In genomic region chr4:121016630-121017029, GRCh38 we compare ENCODE assay signal across 21 cellular contexts. TPM values are rescaled to one million over a fixed set of nuclear protein-coding genes. Genes with fewer than 3 reads are reported as not detected.
A peak's percentile ranks its signal among the peaks of the same experiment; 100 is the strongest.
DNase-seq lines count a peak whose midpoint lies in the region; ATAC-seq and TF ChIP-seq lines count a peak whose summit lies in the region.
"Had no signal": no experiment of that assay in that cellular context is flagged by ENCODE, and none has a peak within 500 bp of the region (broad histone marks: within the 10 kb centered on the region; RNA-seq: fewer than 3 reads in every experiment).

No MANE protein-coding gene starts in this region.

- WGBS in hepatocyte (ENCODE audit: low lambda C conversion rate, missing lambda C conversion rate) = 75% methylated on average over 5 of the region's 5 CpGs

- no peak overlapping the region for H3K9ac ChIP-seq in neural progenitor cell
- H3K9ac ChIP-seq: GM23248 had no signal

- H3K4me1 Mint-ChIP-seq in GM23338 (peaks cover 15% of the 10 kb centered on the region), neural progenitor cell (no peaks in the 10 kb centered on the region), T-cell (peaks cover 12 to 24% (median 23%) of the 10 kb centered on the region in 3 donors)

- no peak for TF ChIP-seq CTCF in GM23338 (conservative IDR thresholded peaks at IDR 0.05; ENCODE audit: low read depth in 2 of 2)
- TF ChIP-seq CTCF in hepatocyte (IDR thresholded peaks at IDR 0.05; ENCODE audit: poor library complexity) = no peak
- no peak for TF ChIP-seq CTCF in neural progenitor cell (IDR thresholded peaks at IDR 0.05)

- no peaks in the 10 kb centered on the region for H3K36me3 ChIP-seq in GM23338 (ENCODE audit: insufficient read depth)
- no peaks in the 10 kb centered on the region for H3K36me3 ChIP-seq in hepatocyte (replicated peaks; ENCODE audit: insufficient read depth, low read depth)
- no peaks in the 10 kb centered on the region for H3K36me3 ChIP-seq in neural progenitor cell
- H3K36me3 ChIP-seq: BE2C, SJCRH30 had no signal

- H2AFZ ChIP-seq in GM23338 (peak overlapping the region; percentile 67; the same call in 1 of the 2 replicates), hepatocyte (no peak overlapping the region), neural progenitor cell (replicated peaks) (peak overlapping the region; percentile 26)
- H2AFZ ChIP-seq: GM23248 had no signal

- H3K9me2 ChIP-seq in GM23338 (ENCODE audit: insufficient read depth) (no peaks in the 10 kb centered on the region; the same call in 1 of the 2 replicates), hepatocyte (replicated peaks; ENCODE audit: insufficient read depth) (no peaks in the 10 kb centered on the region)

- H3K79me2 ChIP-seq in GM23338 (replicated peaks; ENCODE audit: insufficient read depth) (no peaks in the 10 kb centered on the region), hepatocyte (no peaks in the 10 kb centered on the region), neural progenitor cell (ENCODE audit: low read depth) (no peaks in the 10 kb centered on the region)

- no peak overlapping the region for H3K4me2 ChIP-seq in GM23338
- no peak overlapping the region for H3K4me2 ChIP-seq in hepatocyte
- H3K4me2 ChIP-seq in neural progenitor cell = no peak overlapping the region

- H3K4me3 Mint-ChIP-seq in GM23338 (no peak overlapping the region), neural progenitor cell (no peak overlapping the region), T-cell (no peak overlapping the region)
- H3K4me3 Mint-ChIP-seq: T-helper 1 cell treated with Interleukin-12 subunit alpha and Interleukin-12 subunit beta and Interleukin-4 antibody, amounts not matched to agents 30 μg/mL and 1 μg/mL, for 36 hours had no signal

- CTCF ChIA-PET in T-cell (lab: Charles Lee) = no interaction called here

- DNase-seq in GM23338 (ENCODE audit: low spot score) (no peak), SHP77 treated with DMSO at 0.1 percent for 48 hours (lab: John Stamatoyannopoulos, UW) (peak; percentile 8), hepatocyte (ENCODE audit: low spot score) (peak; percentile 16), neural progenitor cell (ENCODE audit: low spot score) (no peak), T-cell (no peak), activated gamma-delta T cell treated with Interleukin-2 at 50 U/mL for 16 hours (no peak)
- DNase-seq in activated effector memory CD4-positive, alpha-beta T cell treated with Interleukin-2 at 50 U/mL for 16 hours = no peak
- DNase-seq: BE2C, DND-41, GM23248, MM.1S, NCI-H1092, NCI-H1436, NCI-H187 treated with DMSO at 0.1 percent for 48 hours, NCI-H69, SJCRH30 had no signal

- POLR2A ChIA-PET in T-cell (lab: Charles Lee) = no interaction called here

- H3K4me3 ChIP-seq in GM23338 (no peak overlapping the region), hepatocyte (no peak overlapping the region), neural progenitor cell (no peak overlapping the region)
- H3K4me3 ChIP-seq: GM12878, GM23248, K562, SJCRH30 had no signal

- H3K27me3 ChIP-seq in GM23338 (ENCODE audit: insufficient read depth) (no peaks in the 10 kb centered on the region), hepatocyte (no peaks in the 10 kb centered on the region), neural progenitor cell (no peaks in the 10 kb centered on the region)
- H3K27me3 ChIP-seq: BE2C, SJCRH30 had no signal

- H3K9me3 Mint-ChIP-seq in GM23338 (no peaks in the 10 kb centered on the region), neural progenitor cell (no peaks in the 10 kb centered on the region), T-cell (no peaks in the 10 kb centered on the region)
- H3K9me3 Mint-ChIP-seq: T-helper 1 cell treated with Interleukin-12 subunit alpha and Interleukin-12 subunit beta and Interleukin-4 antibody, amounts not matched to agents 30 μg/mL and 1 μg/mL, for 36 hours had no signal

- no peaks in the 10 kb centered on the region for H3K27me3 Mint-ChIP-seq in GM23338 (ENCODE audit: insufficient read depth, low read depth, poor library complexity)
- no peaks in the 10 kb centered on the region for H3K27me3 Mint-ChIP-seq in neural progenitor cell (ENCODE audit: insufficient read depth, low read depth)
- peaks cover 0 to 6% of the 10 kb centered on the region in 2 donors for H3K27me3 Mint-ChIP-seq in T-cell

- H3K27ac Mint-ChIP-seq in GM23338 = no peak overlapping the region
- H3K27ac Mint-ChIP-seq in neural progenitor cell = no peak overlapping the region
- H3K27ac Mint-ChIP-seq in T-cell = no peak overlapping the region
- H3K27ac Mint-ChIP-seq: T-helper 1 cell treated with Interleukin-12 subunit alpha and Interleukin-12 subunit beta and Interleukin-4 antibody, amounts not matched to agents 30 μg/mL and 1 μg/mL, for 36 hours had no signal

- H3F3A ChIP-seq in GM23338 (replicated peaks; ENCODE audit: low read depth) (no peaks in the 10 kb centered on the region), neural progenitor cell (ENCODE audit: low read depth) (no peaks in the 10 kb centered on the region)

- H3K9me3 ChIP-seq in hepatocyte (ENCODE audit: low read depth) = no peaks in the 10 kb centered on the region
- H3K9me3 ChIP-seq in neural progenitor cell (ENCODE audit: low read depth) = no peaks in the 10 kb centered on the region
- H3K9me3 ChIP-seq: BE2C, SJCRH30 had no signal

- H3K27ac ChIP-seq in GM23338 (ENCODE audit: low read depth) (no peak overlapping the region), hepatocyte (peak overlapping the region; percentile 44), neural progenitor cell (no peak overlapping the region)
- H3K27ac ChIP-seq: GM23248, SJCRH30 had no signal

- H3K36me3 Mint-ChIP-seq in GM23338 (ENCODE audit: low read depth) (no peaks in the 10 kb centered on the region), neural progenitor cell (no peaks in the 10 kb centered on the region), T-cell (no peaks in the 10 kb centered on the region)

- H3K4me1 ChIP-seq in GM23338 (ENCODE audit: insufficient read depth) = peaks cover 10% of the 10 kb centered on the region
- H3K4me1 ChIP-seq in hepatocyte (ENCODE audit: insufficient read depth) = peaks cover 16% of the 10 kb centered on the region
- no peaks in the 10 kb centered on the region for H3K4me1 ChIP-seq in neural progenitor cell
- H3K4me1 ChIP-seq: BE2C, SJCRH30 had no signal

- H4K20me1 ChIP-seq in GM23338 (replicated peaks; ENCODE audit: insufficient read depth) (no peaks in the 10 kb centered on the region), hepatocyte (ENCODE audit: insufficient read depth, poor library complexity, severe bottlenecking) (no peaks in the 10 kb centered on the region), neural progenitor cell (ENCODE audit: low read depth) (no peaks in the 10 kb centered on the region)

- ATAC-seq in GM23338 (no peak), T-cell (replicated peaks in 1 of 4) (no peak)
- ATAC-seq: GM12878, HCT116, K562, Panc1 had no signal

TF ChIP-seq in GM23338, 12 proteins besides CTCF, POLR2A, EP300 and RAD21 (continues in another document):
- TF ChIP-seq EZH2 (IDR thresholded peaks at IDR 0.05; ENCODE audit: low read depth, unreplicated experiment) (no peak), JUNB (IDR thresholded peaks at IDR 0.05; ENCODE audit: unreplicated experiment) (no peak), CREB1 (CRISPR knock-in tag; IDR thresholded peaks at IDR 0.05; ENCODE audit: low read depth) (no peak), STAT1 (IDR thresholded peaks at IDR 0.05; ENCODE audit: unreplicated experiment) (no peak)

RNA-seq across cellular contexts. Expression of gene NDNF, which starts 55.7 kb away (rescaled TPM):
- total RNA-seq in GM23338 (2014; rRNA removed; shearing (Covaris generic)) = 0.73 and 1.8 TPM in 2 replicates
- 0.31 and 0.57 TPM in 2 replicates for polyA plus RNA-seq in GM23338 (2016; fragmentation: Nextera tagmentation; extraction: Ambion mirVana)
- total RNA-seq in hepatocyte = 27.5 and 30.5 TPM in 2 replicates
- polyA plus RNA-seq in hepatocyte = 13.6 and 19.5 TPM in 2 replicates
- total RNA-seq in neural progenitor cell (ENCODE audit: low replicate concordance) = 4.0 and 4.2 TPM in 2 replicates
- under 1 TPM in 3 of 5 donors, not detected in 2; 0.36 to 0.47 (median 0.41) TPM for total RNA-seq in T-cell
- total RNA-seq: K562 had no signal
- polyA plus RNA-seq: GM12878, K562 had no signal

Comparison
In these comparisons a context has a peak if more than half of its experiments do, and no peak if none do; other contexts are left out.
1. DNase-seq: peak in SHP77 treated with DMSO at 0.1 percent for 48 hours (single experiment) and hepatocyte (single experiment); none in GM23338 (single experiment), neural progenitor cell (single experiment), T-cell (0 of 34), activated effector memory CD4-positive, alpha-beta T cell treated with Interleukin-2 at 50 U/mL for 16 hours (single experiment) and activated gamma-delta T cell treated with Interleukin-2 at 50 U/mL for 16 hours (single experiment).